In the genomic region with DNA sequence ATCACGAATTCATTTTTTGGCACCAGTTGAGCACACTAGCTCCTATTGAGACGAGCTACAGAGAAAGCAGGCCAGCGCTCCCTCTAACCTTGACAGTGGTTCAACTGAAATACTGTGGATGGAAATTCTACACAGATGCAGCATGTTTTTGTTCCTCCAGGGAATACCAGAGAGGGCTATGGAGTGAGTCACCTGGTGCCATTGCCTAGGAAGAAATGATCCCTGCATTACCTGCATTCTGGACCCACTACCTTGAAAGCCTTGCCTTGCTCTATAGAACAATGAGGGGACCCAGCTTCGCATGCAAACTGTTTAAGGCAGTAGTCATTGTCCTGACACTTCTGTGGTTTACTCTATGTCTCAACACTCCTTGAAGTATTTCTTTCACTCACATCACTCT, we compare ENCODE assay signal across 18 cellular contexts.
DNase-seq lines count a peak whose midpoint lies in the region; ATAC-seq, FAIRE-seq and TF ChIP-seq lines count a peak whose summit lies in the region.
"Had no signal": no experiment of that assay in that cellular context is flagged by ENCODE, and none has a peak within 500 bp of the region (broad histone marks: within the 10 kb centered on the region; RNA-seq: fewer than 3 reads in every experiment).

No MANE protein-coding gene starts in this region.

- peak; percentile 8 for DNase-seq in MCF 10A (ENCODE audit: unreplicated experiment)
- DNase-seq in breast epithelium (ENCODE audit: low spot score in 2 of 2): no peak
- DNase-seq in astrocyte (ENCODE audit: low read depth): peak; percentile 60
- DNase-seq in hepatocyte (ENCODE audit: low spot score): peak; percentile 13
- no peak for DNase-seq in NCI-H82 (lab: John Stamatoyannopoulos, UW)
- DNase-seq in NCI-H774 (lab: John Stamatoyannopoulos, UW): no peak
- DNase-seq in stimulated activated CD4-positive, alpha-beta T cell treated with anti-CD3 and anti-CD28 coated beads, Interleukin-4, amount 100 ng/mL, for 1 hour: no peak
- DNase-seq: activated CD4-positive, alpha-beta T cell treated with anti-CD3 and anti-CD28 coated beads, Interleukin-2, amount 10 ng/mL, durations not matched to agents 24 days and 14 days; activated naive CD4-positive, alpha-beta T cell treated with anti-CD3 and anti-CD28 coated beads, Interleukin-2, amount 50 U/mL, for 16 hours; effector CD8-positive, alpha-beta T cell; NCI-H1048; NCI-H2081 treated with DMSO at 0.1 percent for 48 hours; SIG-M5; transverse colon had no signal

- H3K27ac Mint-ChIP-seq in MCF 10A (ENCODE audit: low read depth, unreplicated experiment): no peak overlapping the region
- H3K27ac Mint-ChIP-seq in astrocyte (ENCODE audit: unreplicated experiment): peak overlapping the region; percentile 83
- H3K27ac Mint-ChIP-seq: activated CD4-positive, alpha-beta T cell treated with anti-CD3 and anti-CD28 coated beads, Interleukin-2, amount 10 ng/mL, durations not matched to agents 24 days and 14 days; CD14-positive monocyte had no signal

- POLR2A ChIA-PET in MCF 10A (lab: Yijun Ruan, JAX): interaction anchor here (0.6 kb wide), 1 partner anchor 396 kb away, joined by 3 read pairs; no protein-coding TSS in a partner anchor

- H3K4me2 ChIP-seq in astrocyte (ENCODE audit: low read length) (peak overlapping the region; percentile 42), hepatocyte (no peak overlapping the region)
- H3K4me2 ChIP-seq: A549 had no signal

- no peak for TF ChIP-seq POLR2A in breast epithelium (IDR thresholded peaks at IDR 0.05)

- H3K36me3 Mint-ChIP-seq in MCF 10A (ENCODE audit: insufficient read depth, unreplicated experiment) (no peaks in the 10 kb centered on the region), astrocyte (ENCODE audit: low read depth, unreplicated experiment) (no peaks in the 10 kb centered on the region)
- H3K36me3 Mint-ChIP-seq: CD14-positive monocyte had no signal

- ATAC-seq in HG02678 (IDR thresholded peaks at IDR 0.05; ENCODE audit: unreplicated experiment): no peak
- ATAC-seq: A549 had no signal

- H3K79me2 ChIP-seq in astrocyte (ENCODE audit: insufficient read depth, low read length) (no peaks in the 10 kb centered on the region), hepatocyte (no peaks in the 10 kb centered on the region)

- BruUV-seq in MCF 10A (replicated peaks; lab: Mats Ljungman, UMichigan): no TSS peak

- CTCF ChIA-PET in MCF 10A (lab: Yijun Ruan, JAX): interaction anchor here (0.6 to 4.3 kb wide), 11 partner anchors 101 to 354 kb away, joined by 3 to 41 read pairs (median 3); no protein-coding TSS in a partner anchor

- no peak for FAIRE-seq in astrocyte (lab: Jason Lieb, UNC)
- FAIRE-seq: A549 had no signal

- no peak overlapping the region for H3K27ac ChIP-seq in breast epithelium
- no peak overlapping the region for H3K27ac ChIP-seq in astrocyte (ENCODE audit: low read depth, low read length)
- no peak overlapping the region for H3K27ac ChIP-seq in hepatocyte
- H3K27ac ChIP-seq: A549, cardiac muscle cell, transverse colon had no signal

- H2AFZ ChIP-seq in astrocyte (ENCODE audit: low read depth, low read length) (no peak overlapping the region), hepatocyte (no peak overlapping the region)

- intact Hi-C loops in MCF 10A (cut with micrococcal nuclease): no loop called here
- intact Hi-C loops in breast epithelium (cut with DNase I; ENCODE audit: low total_unique reads): no loop called here

- H3K27me3 Mint-ChIP-seq in MCF 10A (ENCODE audit: insufficient read depth, unreplicated experiment) (peaks cover 12% of the 10 kb centered on the region), astrocyte (ENCODE audit: low read depth, unreplicated experiment) (no peaks in the 10 kb centered on the region)
- H3K27me3 Mint-ChIP-seq: activated CD4-positive, alpha-beta T cell treated with anti-CD3 and anti-CD28 coated beads, Interleukin-2, amount 10 ng/mL, durations not matched to agents 24 days and 14 days had no signal

- peak overlapping the region; percentile 0 for H3K9ac ChIP-seq in astrocyte (ENCODE audit: low read length)

- H3K9me2 ChIP-seq in hepatocyte (replicated peaks; ENCODE audit: insufficient read depth): no peaks in the 10 kb centered on the region

- no peak overlapping the region for H3K4me3 Mint-ChIP-seq in MCF 10A (ENCODE audit: unreplicated experiment)
- H3K4me3 Mint-ChIP-seq in astrocyte (ENCODE audit: unreplicated experiment): no peak overlapping the region
- H3K4me3 Mint-ChIP-seq: activated CD4-positive, alpha-beta T cell treated with anti-CD3 and anti-CD28 coated beads, Interleukin-2, amount 10 ng/mL, durations not matched to agents 24 days and 14 days; CD14-positive monocyte had no signal

- H3K9me3 Mint-ChIP-seq in MCF 10A (ENCODE audit: unreplicated experiment): no peaks in the 10 kb centered on the region
- no peaks in the 10 kb centered on the region for H3K9me3 Mint-ChIP-seq in astrocyte (ENCODE audit: unreplicated experiment)
- H3K9me3 Mint-ChIP-seq: activated CD4-positive, alpha-beta T cell treated with anti-CD3 and anti-CD28 coated beads, Interleukin-2, amount 10 ng/mL, durations not matched to agents 24 days and 14 days; CD14-positive monocyte had no signal

- H3K4me1 Mint-ChIP-seq in MCF 10A (ENCODE audit: insufficient read depth, unreplicated experiment): no peaks in the 10 kb centered on the region
- peaks cover 25% of the 10 kb centered on the region for H3K4me1 Mint-ChIP-seq in astrocyte (ENCODE audit: low read depth, unreplicated experiment)
- H3K4me1 Mint-ChIP-seq: activated CD4-positive, alpha-beta T cell treated with anti-CD3 and anti-CD28 coated beads, Interleukin-2, amount 10 ng/mL, durations not matched to agents 24 days and 14 days; CD14-positive monocyte had no signal

- H4K20me1 ChIP-seq in astrocyte (ENCODE audit: insufficient read depth, low read length) (no peaks in the 10 kb centered on the region), hepatocyte (ENCODE audit: insufficient read depth, poor library complexity, severe bottlenecking) (no peaks in the 10 kb centered on the region)

- H3K36me3 ChIP-seq in breast epithelium (no peaks in the 10 kb centered on the region), astrocyte (ENCODE audit: insufficient read depth, low read length) (no peaks in the 10 kb centered on the region), hepatocyte (replicated peaks; ENCODE audit: insufficient read depth, low read depth) (no peaks in the 10 kb centered on the region)
- H3K36me3 ChIP-seq: cardiac muscle cell, transverse colon had no signal

- H3K4me3 ChIP-seq in breast epithelium (no peak overlapping the region), astrocyte (ENCODE audit: insufficient read depth, low read depth, low read length) (no peak overlapping the region), hepatocyte (no peak overlapping the region)
- H3K4me3 ChIP-seq: A549, cardiac muscle cell, transverse colon had no signal

- H3K27me3 ChIP-seq in breast epithelium (no peaks in the 10 kb centered on the region), astrocyte (ENCODE audit: insufficient read depth, low read length) (no peaks in the 10 kb centered on the region), hepatocyte (no peaks in the 10 kb centered on the region)
- H3K27me3 ChIP-seq: cardiac muscle cell, transverse colon had no signal

- H3K4me1 ChIP-seq in breast epithelium: no peaks in the 10 kb centered on the region
- peaks cover 9% of the 10 kb centered on the region for H3K4me1 ChIP-seq in astrocyte (ENCODE audit: insufficient read depth, low read length)
- H3K4me1 ChIP-seq in hepatocyte (ENCODE audit: insufficient read depth): no peaks in the 10 kb centered on the region
- H3K4me1 ChIP-seq: transverse colon had no signal

- 68% methylated on average over 4 of the region's 4 CpGs for WGBS in hepatocyte (ENCODE audit: low lambda C conversion rate, missing lambda C conversion rate)

- H3K9me3 ChIP-seq in breast epithelium: no peaks in the 10 kb centered on the region
- no peaks in the 10 kb centered on the region for H3K9me3 ChIP-seq in astrocyte (ENCODE audit: insufficient read depth, low read depth, low read length)
- no peaks in the 10 kb centered on the region for H3K9me3 ChIP-seq in hepatocyte (ENCODE audit: low read depth)
- H3K9me3 ChIP-seq: A549, transverse colon had no signal

- no peak for TF ChIP-seq CTCF in MCF 10A (IDR thresholded peaks at IDR 0.05; ENCODE audit: unreplicated experiment)
- no peak for TF ChIP-seq CTCF in breast epithelium (IDR thresholded peaks at IDR 0.05)
- TF ChIP-seq CTCF in astrocyte (IDR thresholded peaks at IDR 0.05; ENCODE audit: insufficient read depth, low read depth, low read length): no peak
- no peak for TF ChIP-seq CTCF in hepatocyte (IDR thresholded peaks at IDR 0.05; ENCODE audit: poor library complexity)

Comparison
In these comparisons a context has a peak if more than half of its experiments do, and no peak if none do; other contexts are left out.
1. DNase-seq: peak in MCF 10A (single experiment), astrocyte (single experiment) and hepatocyte (single experiment); none in breast epithelium (0 of 2), NCI-H82 (single experiment), NCI-H774 (single experiment) and stimulated activated CD4-positive, alpha-beta T cell treated with anti-CD3 and anti-CD28 coated beads, Interleukin-4, amount 100 ng/mL, for 1 hour (single experiment).